In the genomic region with DNA sequence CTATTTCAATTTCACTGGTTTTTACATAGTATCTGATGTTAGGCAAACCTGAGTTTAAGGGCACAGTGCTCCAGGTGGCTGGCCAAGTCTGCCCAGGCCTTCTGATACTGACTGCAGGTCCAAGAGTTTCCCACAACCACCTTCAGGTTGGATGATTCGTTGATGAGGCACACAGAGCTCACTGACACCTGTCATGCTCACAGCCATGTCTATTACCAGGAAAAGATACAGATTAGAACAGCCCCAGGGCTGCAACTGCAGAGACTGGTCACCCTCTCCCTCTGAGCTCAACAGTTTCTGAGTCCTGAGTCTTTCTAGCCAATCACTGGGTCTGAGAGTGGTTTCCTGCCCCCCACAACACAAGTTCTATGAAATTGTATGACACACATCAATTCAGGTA, we compare ENCODE assay signal across 21 cellular contexts. TPM values are rescaled to one million over a fixed set of nuclear protein-coding genes. Genes with fewer than 3 reads are reported as not detected.
A peak's percentile ranks its signal among the peaks of the same experiment; 100 is the strongest.
DNase-seq lines count a peak whose midpoint lies in the region; ATAC-seq and TF ChIP-seq lines count a peak whose summit lies in the region.
"Had no signal": no experiment of that assay in that cellular context is flagged by ENCODE, and none has a peak within 500 bp of the region (broad histone marks: within the 10 kb centered on the region; RNA-seq: fewer than 3 reads in every experiment).

No MANE protein-coding gene starts in this region.

- no peaks in the 10 kb centered on the region for H3K4me1 Mint-ChIP-seq in activated CD8-positive, alpha-beta memory T cell treated with anti-CD3 and anti-CD28 coated beads, Interleukin-2, amount 10 ng/mL, durations not matched to agents 7 days and 5 days

- TF ChIP-seq CTCF in epithelial cell of esophagus (IDR thresholded peaks at IDR 0.05; ENCODE audit: insufficient read depth, low read depth, low read length, missing control alignments), result no peak

- no peak overlapping the region for H3K27ac Mint-ChIP-seq in activated CD8-positive, alpha-beta memory T cell treated with anti-CD3 and anti-CD28 coated beads, Interleukin-2, amount 10 ng/mL, durations not matched to agents 7 days and 5 days
- H3K27ac Mint-ChIP-seq: CD8-positive, alpha-beta T cell had no signal

- in situ Hi-C loops in ACHN (cut with HindIII; ENCODE audit: low pct_ligation_motif_present, low pct_unique_long_range_greater_than_20kb, low sequenced_read_pairs), result no loop called here

- no peak overlapping the region for H3K4me3 ChIP-seq in epithelial cell of esophagus (ENCODE audit: low read length)
- H3K4me3 ChIP-seq: BLaER1, GM12878, HAP-1, MG63 had no signal

- CTCF ChIA-PET in activated CD8-positive, alpha-beta memory T cell treated with anti-CD3 and anti-CD28 coated beads, Interleukin-2, amount 10 ng/mL, durations not matched to agents 7 days and 5 days (lab: Charles Lee), result no interaction called here

- no peak overlapping the region for H3K4me3 Mint-ChIP-seq in activated CD8-positive, alpha-beta memory T cell treated with anti-CD3 and anti-CD28 coated beads, Interleukin-2, amount 10 ng/mL, durations not matched to agents 7 days and 5 days
- H3K4me3 Mint-ChIP-seq: CD8-positive, alpha-beta T cell had no signal

- peaks cover 15% of the 10 kb centered on the region for H3K9me3 Mint-ChIP-seq in activated CD8-positive, alpha-beta memory T cell treated with anti-CD3 and anti-CD28 coated beads, Interleukin-2, amount 10 ng/mL, durations not matched to agents 7 days and 5 days (ENCODE audit: low read depth)

- H3K36me3 Mint-ChIP-seq in activated CD8-positive, alpha-beta memory T cell treated with anti-CD3 and anti-CD28 coated beads, Interleukin-2, amount 10 ng/mL, durations not matched to agents 7 days and 5 days, result peaks cover 62% of the 10 kb centered on the region

- DNase-seq in activated CD8-positive, alpha-beta memory T cell treated with anti-CD3 and anti-CD28 coated beads, Interleukin-2, amount 50 U/mL, for 48 hours, result peak; percentile 45
- no peak for DNase-seq in activated CD8-positive, alpha-beta memory T cell treated with anti-CD3 and anti-CD28 coated beads, Interleukin-2, amount 10 ng/mL, durations not matched to agents 7 days and 5 days
- peak; percentile 35 for DNase-seq in M059J (ENCODE audit: low read depth)
- peak; percentile 62 for DNase-seq in epithelial cell of esophagus (ENCODE audit: low read depth)
- DNase-seq in mesenteric fat pad (ENCODE audit: low spot score), result peak; percentile 45
- no peak for DNase-seq in DMS53 (lab: John Stamatoyannopoulos, UW)
- no peak for DNase-seq in NCI-H526 treated with DMSO at 0.1 percent for 48 hours (lab: John Stamatoyannopoulos, UW)
- DNase-seq in ACHN, result no peak
- DNase-seq: 8988T, DND-41, GDM1, MG63, NCI-H1092, NCI-H146, NCI-H2081, NCI-H510A treated with DMSO at 0.1 percent for 48 hours had no signal

- no peaks in the 10 kb centered on the region for H3K27me3 Mint-ChIP-seq in activated CD8-positive, alpha-beta memory T cell treated with anti-CD3 and anti-CD28 coated beads, Interleukin-2, amount 10 ng/mL, durations not matched to agents 7 days and 5 days

- ATAC-seq in activated CD8-positive, alpha-beta memory T cell treated with anti-CD3 and anti-CD28 coated beads, Interleukin-2, amount 10 ng/mL, durations not matched to agents 7 days and 5 days, result no peak
- ATAC-seq: CD8-positive, alpha-beta T cell; GM12878; Panc1 had no signal

RNA-seq across cellular contexts. Expression of gene MEAK7, which starts 37.2 kb away (rescaled TPM):
- total RNA-seq in activated CD8-positive, alpha-beta memory T cell treated with anti-CD3 and anti-CD28 coated beads, Interleukin-2, amount 10 ng/mL, durations not matched to agents 7 days and 5 days, result 10 to 100 TPM; 37.9 to 73.9 TPM
- 24.4 and 37.5 TPM in 2 replicates for total RNA-seq in M059J (2014; rRNA removed; shearing (Covaris generic))
- 11.5 TPM for total RNA-seq in mesenteric fat pad

Comparison
In these comparisons a context has a peak if more than half of its experiments do, and no peak if none do; other contexts are left out.
1. DNase-seq: peak in activated CD8-positive, alpha-beta memory T cell treated with anti-CD3 and anti-CD28 coated beads, Interleukin-2, amount 50 U/mL, for 48 hours (single experiment), M059J (single experiment), epithelial cell of esophagus (single experiment) and mesenteric fat pad (single experiment); none in activated CD8-positive, alpha-beta memory T cell treated with anti-CD3 and anti-CD28 coated beads, Interleukin-2, amount 10 ng/mL, durations not matched to agents 7 days and 5 days (single experiment), DMS53 (single experiment), NCI-H526 treated with DMSO at 0.1 percent for 48 hours (single experiment) and ACHN (single experiment).